In the genomic region with DNA sequence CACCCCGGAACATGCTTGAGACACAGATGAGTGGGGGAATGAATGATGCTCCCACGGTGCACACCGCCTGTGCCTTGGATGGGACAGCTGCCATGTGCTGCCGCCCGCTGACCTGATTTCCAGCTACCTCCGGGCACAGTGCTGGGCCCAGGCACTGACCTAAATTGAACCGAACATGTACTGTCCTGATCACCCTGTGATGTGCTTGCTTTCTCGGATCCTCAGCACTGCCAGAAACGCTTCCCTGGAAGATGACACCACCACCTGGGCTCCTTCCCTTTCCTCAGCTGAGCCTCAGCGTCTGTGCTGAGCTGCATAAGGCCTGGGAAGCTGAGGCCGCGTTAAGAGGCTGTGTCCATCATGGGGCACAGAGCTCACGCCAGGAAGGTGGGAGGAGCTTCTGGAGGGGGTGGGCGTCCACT, we compare ENCODE assay signal across 15 cellular contexts. TPM values are rescaled to one million over a fixed set of nuclear protein-coding genes. Genes with fewer than 3 reads are reported as not detected.
DNase-seq lines count a peak whose midpoint lies in the region; ATAC-seq and TF ChIP-seq lines count a peak whose summit lies in the region.
"Had no signal": no experiment of that assay in that cellular context is flagged by ENCODE, and none has a peak within 500 bp of the region (broad histone marks: within the 10 kb centered on the region; RNA-seq: fewer than 3 reads in every experiment).

No MANE protein-coding gene starts in this region.

- H3K4me1 Mint-ChIP-seq in T-helper 17 cell = peaks cover 10% of the 10 kb centered on the region

- peak overlapping the region; percentile 29 for H3K27ac ChIP-seq in rectal smooth muscle tissue (ENCODE audit: low read depth, low read length)
- H3K27ac ChIP-seq: KMS-11 had no signal

- TF ChIP-seq CTCF in GM13976 (IDR thresholded peaks at IDR 0.05; ENCODE audit: borderline replicate concordance, control extremely low read depth, extremely low read depth, insufficient read depth, missing control alignments) (no peak), GM20000 (IDR thresholded peaks at IDR 0.05; ENCODE audit: extremely low read depth, missing control alignments) (no peak)

- peaks cover 6% of the 10 kb centered on the region for H3K36me3 Mint-ChIP-seq in T-helper 17 cell (ENCODE audit: low read depth)

- DNase-seq in D341Med (ENCODE audit: low spot score) (peak; percentile 18), T-helper 17 cell (no peak), iPS-NIHi7 (ENCODE audit: extremely low spot score) (peak; percentile 10), GM13976 (ENCODE audit: low spot score) (no peak), UCSD-AML1 (lab: John Stamatoyannopoulos, UW; ENCODE audit: unreplicated experiment) (no peak), GM20000 (ENCODE audit: low spot score) (no peak)
- DNase-seq: ACHN; CD4-positive, CD25-positive, alpha-beta regulatory T cell; NCI-H1092 treated with DMSO at 0.1 percent for 48 hours; NCI-H187; NCI-H446 treated with DMSO at 0.1 percent for 48 hours; NCI-H748 treated with DMSO at 0.1 percent for 48 hours; PC-3 had no signal

- H3K4me3 ChIP-seq in rectal smooth muscle tissue (ENCODE audit: low read length) = no peak overlapping the region

- H3K9ac ChIP-seq in rectal smooth muscle tissue (ENCODE audit: low read length) = no peak overlapping the region
- H3K9ac ChIP-seq: KMS-11 had no signal

- ATAC-seq in T-helper 17 cell = no peak
- ATAC-seq: PC-3 had no signal

- in situ Hi-C loops in GM13976 (cut with MboI; ENCODE audit: low sequenced_read_pairs, unreplicated experiment) = no loop called here

- H3K4me1 ChIP-seq in rectal smooth muscle tissue (ENCODE audit: control insufficient read depth, insufficient read depth, low read length) = peaks cover 4% of the 10 kb centered on the region

- no peaks in the 10 kb centered on the region for H3K27me3 Mint-ChIP-seq in T-helper 17 cell
- H3K27me3 Mint-ChIP-seq: CD4-positive, CD25-positive, alpha-beta regulatory T cell had no signal

- H3K9me3 ChIP-seq in T-helper 17 cell (ENCODE audit: control insufficient read depth, low read length, poor library complexity, severe bottlenecking) = no peaks in the 10 kb centered on the region

- H3K4me3 Mint-ChIP-seq in T-helper 17 cell = no peak overlapping the region
- H3K4me3 Mint-ChIP-seq: CD4-positive, CD25-positive, alpha-beta regulatory T cell had no signal

- H3K36me3 ChIP-seq in rectal smooth muscle tissue (ENCODE audit: control insufficient read depth, insufficient read depth, low read length) = no peaks in the 10 kb centered on the region

- H3K27ac Mint-ChIP-seq in T-helper 17 cell = peak overlapping the region; percentile 54

- H3K27me3 ChIP-seq in rectal smooth muscle tissue (ENCODE audit: control insufficient read depth, insufficient read depth, low read length) = no peaks in the 10 kb centered on the region

RNA-seq across cellular contexts. Expression of a gene that starts 39.3 kb away (rescaled TPM):
- total RNA-seq in T-helper 17 cell = 100 to 1,000 TPM in 1 of 2 donors, 10 to 100 TPM in 1; 81.4 to 100 TPM

RNA-seq across cellular contexts. Expression of a gene that starts 59.3 kb away (rescaled TPM):
- 10 to 100 TPM; 78.5 to 94.5 TPM for total RNA-seq in T-helper 17 cell

RNA-seq across cellular contexts. Expression of a gene that starts 59.3 kb away (rescaled TPM):
- 1 to 10 TPM; 2.8 to 3.9 TPM for total RNA-seq in T-helper 17 cell

Comparison
In these comparisons a context has a peak if more than half of its experiments do, and no peak if none do; other contexts are left out.
1. DNase-seq: peak in D341Med (single experiment) and iPS-NIHi7 (single experiment); none in T-helper 17 cell (0 of 3), GM13976 (single experiment), UCSD-AML1 (single experiment) and GM20000 (single experiment).